ENCODE assay signal across 32 cellular contexts in the genomic region with DNA sequence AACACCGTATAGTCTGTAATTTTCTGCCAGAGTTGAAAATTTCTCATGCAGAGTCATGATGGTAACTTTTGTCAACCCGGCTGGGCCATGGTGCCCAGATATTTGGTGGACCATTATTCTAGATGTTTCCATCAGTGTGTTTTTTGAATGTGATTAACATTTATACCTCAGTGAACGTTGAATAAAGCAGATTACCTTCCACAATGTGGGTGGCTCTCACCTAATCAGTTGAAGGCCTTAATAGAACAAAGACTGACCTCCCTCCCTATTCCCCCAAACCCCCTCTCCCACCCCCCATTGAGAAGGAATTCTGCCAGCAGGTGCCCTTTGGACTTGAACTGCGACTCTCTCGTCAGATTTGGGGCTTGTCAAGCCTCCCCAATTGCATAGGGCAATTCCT. TPM values are rescaled to one million over a fixed set of nuclear protein-coding genes. Genes with fewer than 3 reads are reported as not detected.
"Had no signal": no experiment of that assay in that cellular context is flagged by ENCODE, and none has a peak within 500 bp of the region (broad histone marks: within the 10 kb centered on the region; RNA-seq: fewer than 3 reads in every experiment).

No MANE protein-coding gene starts in this region.

- DNase-seq: stimulated activated CD4-positive, alpha-beta T cell treated with anti-CD3 and anti-CD28 coated beads, Interleukin-2, amount 100 ng/mL, for 48 hours; stimulated activated CD4-positive, alpha-beta T cell treated with anti-CD3 and anti-CD28 coated beads, Interleukin-4, amount 100 ng/mL, for 24 hours; stimulated activated CD4-positive, alpha-beta T cell treated with anti-CD3 and anti-CD28 coated beads, Interleukin-4, amount 100 ng/mL, for 4 hours; stimulated activated CD8-positive, alpha-beta memory T cell treated with anti-CD3 and anti-CD28 coated beads, Interleukin-4, amount 100 ng/mL, for 48 hours; stimulated activated naive B cell treated with anti-CD40 and anti-IgM and Interleukin-4, amounts not matched to agents 10 μg/mL and 1 μg/mL and 100 μg/mL, for 72 hours; stimulated activated naive CD4-positive, alpha-beta T cell; stimulated activated naive CD4-positive, alpha-beta T cell treated with Interleukin-2 at 50 U/mL for 16 hours; stimulated activated naive CD8-positive, alpha-beta T cell treated with anti-CD3 and anti-CD28 coated beads, Interleukin-15, amount 100 ng/mL, for 72 hours; stimulated activated naive CD8-positive, alpha-beta T cell treated with anti-CD3 and anti-CD28 coated beads, Interleukin-15, Interleukin-2, amounts not matched to agents 100 U/mL and 50 U/mL, for 24 hours; stomach; substantia nigra; testis; thyroid gland; tibial artery; transverse colon; trophoblast cell; upper lobe of left lung; upper lobe of right lung; uterus had no signal

- H3K9me3 ChIP-seq: stomach, suprapubic skin, testis, thoracic aorta, thyroid gland, tibial artery, tibial nerve, transverse colon, upper lobe of left lung, upper lobe of right lung, uterus, vagina had no signal

- H3K4me3 Mint-ChIP-seq: stimulated activated effector memory CD8-positive, alpha-beta T cell treated with anti-CD3 and anti-CD28 coated beads, Interleukin-12 subunit alpha, Interleukin-12 subunit beta, amount 100 ng/mL, for 72 hours; stimulated activated memory B cell treated with anti-CD40 and anti-IgM and Interleukin-4, amounts not matched to agents 10 μg/mL and 1 μg/mL and 100 μg/mL, for 72 hours; stimulated activated naive B cell treated with anti-CD40 and anti-IgM and Interleukin-4, amounts not matched to agents 10 μg/mL and 1 μg/mL and 100 μg/mL, for 72 hours; stimulated activated naive CD8-positive, alpha-beta T cell treated with anti-CD3 and anti-CD28 coated beads, Interleukin-15, amount 100 ng/mL, for 72 hours; stimulated activated naive CD8-positive, alpha-beta T cell treated with anti-CD3 and anti-CD28 coated beads, Interleukin-15, Interleukin-2, amounts not matched to agents 100 ng/mL and 50 ng/mL, for 24 hours; type B pancreatic cell had no signal

- H3K4me1 ChIP-seq: testis, upper lobe of right lung, uterus had no signal

- H3K36me3 ChIP-seq: stomach, suprapubic skin, thoracic aorta, thyroid gland, tibial artery, tibial nerve, transverse colon, upper lobe of left lung, upper lobe of right lung, uterus, vagina had no signal

- H3K36me3 Mint-ChIP-seq: stimulated activated effector memory CD8-positive, alpha-beta T cell treated with anti-CD3 and anti-CD28 coated beads, Interleukin-12 subunit alpha, Interleukin-12 subunit beta, amount 100 ng/mL, for 72 hours; stimulated activated memory B cell treated with anti-CD40 and anti-IgM and Interleukin-4, amounts not matched to agents 10 μg/mL and 1 μg/mL and 100 μg/mL, for 72 hours; stimulated activated naive B cell treated with anti-CD40 and anti-IgM and Interleukin-4, amounts not matched to agents 10 μg/mL and 1 μg/mL and 100 μg/mL, for 72 hours; type B pancreatic cell had no signal

- H3K27me3 ChIP-seq: stomach, suprapubic skin, testis, thyroid gland, tibial nerve, transverse colon, upper lobe of left lung, upper lobe of right lung, uterus, vagina had no signal

- H3K27ac ChIP-seq: stomach, suprapubic skin, testis, thoracic aorta, thyroid gland, tibial artery, tibial nerve, transverse colon, upper lobe of left lung, upper lobe of right lung, uterus, vagina had no signal

- FAIRE-seq: urothelium cell line had no signal

- H3K27ac Mint-ChIP-seq: stimulated activated effector memory CD8-positive, alpha-beta T cell treated with anti-CD3 and anti-CD28 coated beads, Interleukin-12 subunit alpha, Interleukin-12 subunit beta, amount 100 ng/mL, for 72 hours; stimulated activated memory B cell treated with anti-CD40 and anti-IgM and Interleukin-4, amounts not matched to agents 10 μg/mL and 1 μg/mL and 100 μg/mL, for 72 hours; stimulated activated naive B cell treated with anti-CD40 and anti-IgM and Interleukin-4, amounts not matched to agents 10 μg/mL and 1 μg/mL and 100 μg/mL, for 72 hours; stimulated activated naive CD8-positive, alpha-beta T cell treated with anti-CD3 and anti-CD28 coated beads, Interleukin-15, amount 100 ng/mL, for 72 hours; stimulated activated naive CD8-positive, alpha-beta T cell treated with anti-CD3 and anti-CD28 coated beads, Interleukin-15, Interleukin-2, amounts not matched to agents 100 ng/mL and 50 ng/mL, for 24 hours; type B pancreatic cell had no signal

- H3K4me3 ChIP-seq: stomach, suprapubic skin, testis, thoracic aorta, thyroid gland, tibial artery, tibial nerve, transverse colon, upper lobe of left lung, upper lobe of right lung, uterus, vagina had no signal

- H3K9me3 Mint-ChIP-seq: type B pancreatic cell had no signal

- ATAC-seq: stimulated activated effector memory CD8-positive, alpha-beta T cell treated with anti-CD3 and anti-CD28 coated beads, Interleukin-12 subunit alpha, Interleukin-12 subunit beta, amount 100 ng/mL, for 72 hours; stimulated activated memory B cell treated with anti-CD40 and anti-IgM and Interleukin-4, amounts not matched to agents 10 μg/mL and 1 μg/mL and 100 μg/mL, for 72 hours; stimulated activated naive B cell treated with anti-CD40 and anti-IgM and Interleukin-4, amounts not matched to agents 10 μg/mL and 1 μg/mL and 100 μg/mL, for 72 hours; stimulated activated naive CD8-positive, alpha-beta T cell treated with anti-CD3 and anti-CD28 coated beads, Interleukin-15, amount 100 ng/mL, for 72 hours; stimulated activated naive CD8-positive, alpha-beta T cell treated with anti-CD3 and anti-CD28 coated beads, Interleukin-15, Interleukin-2, amounts not matched to agents 100 U/mL and 50 U/mL, for 24 hours; upper lobe of right lung had no signal

- H3K27me3 Mint-ChIP-seq: stimulated activated memory B cell treated with anti-CD40 and anti-IgM and Interleukin-4, amounts not matched to agents 10 μg/mL and 1 μg/mL and 100 μg/mL, for 72 hours; stimulated activated naive CD8-positive, alpha-beta T cell treated with anti-CD3 and anti-CD28 coated beads, Interleukin-15, amount 100 ng/mL, for 72 hours; stimulated activated naive CD8-positive, alpha-beta T cell treated with anti-CD3 and anti-CD28 coated beads, Interleukin-15, Interleukin-2, amounts not matched to agents 100 ng/mL and 50 ng/mL, for 24 hours; type B pancreatic cell had no signal

RNA-seq across cellular contexts. Expression of gene CA5A, which starts 6.4 kb away (rescaled TPM):
- total RNA-seq: stomach, subcutaneous adipose tissue, suprapubic skin, temporal lobe, testis, thoracic aorta, thyroid gland, tibial nerve, transverse colon, upper lobe of right lung, ureter, urinary bladder, uterus, vagina had no signal
- polyA plus RNA-seq: stomach, urinary bladder had no signal
